In genomic region chr9:123556464-123557435, GRCh38 we compare ENCODE assay signal across 24 cellular contexts.
DNase-seq lines count a peak whose midpoint lies in the region; ATAC-seq, FAIRE-seq and TF ChIP-seq lines count a peak whose summit lies in the region.
"Had no signal": no experiment of that assay in that cellular context is flagged by ENCODE, and none has a peak within 500 bp of the region (broad histone marks: within the 10 kb centered on the region; RNA-seq: fewer than 3 reads in every experiment).

No MANE protein-coding gene starts in this region.

- ATAC-seq in HG03135 (IDR thresholded peaks at IDR 0.05; ENCODE audit: unreplicated experiment) = no peak
- ATAC-seq: effector memory CD8-positive, alpha-beta T cell; GM23338; mucosa of descending colon had no signal

- H3K27ac ChIP-seq in BLaER1 (peak overlapping the region; percentile 45; the same call in 1 of the 2 replicates), uterus (no peak overlapping the region)
- H3K27ac ChIP-seq: heart left ventricle, testis, VCaP had no signal

- H3K4me1 ChIP-seq in BLaER1 (peaks cover 27% of the 10 kb centered on the region), uterus (no peaks in the 10 kb centered on the region)
- H3K4me1 ChIP-seq: heart left ventricle, testis had no signal

- H3K9me3 ChIP-seq in BLaER1 (0 out of 2 replicates have a peak, but pooled peaks cover 3% of the 10 kb centered on the region), uterus (no peaks in the 10 kb centered on the region)
- H3K9me3 ChIP-seq: heart left ventricle, MG63, mucosa of descending colon, testis had no signal

- H3K4me2 ChIP-seq in BLaER1 = peak overlapping the region; percentile 76
- H3K4me2 ChIP-seq: GM23338 had no signal

- TF ChIP-seq POLR2A in uterus (IDR thresholded peaks at IDR 0.05) = no peak

- intact Hi-C loops in uterus (cut with DNase I; ENCODE audit: low total_unique reads) = no loop called here

- peak; percentile 47 for DNase-seq in ELR (ENCODE audit: low read depth)
- peak; percentile 51 for DNase-seq in RCC 7860 (ENCODE audit: low spot score)
- peak; percentile 14 for DNase-seq in fibroblast of mammary gland (ENCODE audit: low read depth)
- no peak for DNase-seq in NCI-H526 treated with DMSO at 0.1 percent for 48 hours (lab: John Stamatoyannopoulos, UW)
- DNase-seq in uterus = no peak
- DNase-seq: activated CD4-positive, alpha-beta T cell treated with anti-CD3 and anti-CD28 coated beads, Interleukin-2, amount 50 U/mL, for 48 hours; activated naive CD4-positive, alpha-beta T cell treated with anti-CD3 and anti-CD28 coated beads, Interleukin-2, amount 10 ng/mL, durations not matched to agents 7 days and 5 days; activated T-cell treated with anti-CD3 and anti-CD28 coated beads, Interleukin-2, amount 50 U/mL, for 1 hour; aorta; effector memory CD8-positive, alpha-beta T cell; heart left ventricle; left ventricle myocardium superior; MG63; mucosa of descending colon; NCI-H187 treated with DMSO at 0.1 percent for 48 hours; occipital lobe; SW 1271; testis had no signal

- H3K9ac ChIP-seq in BLaER1 = no peak overlapping the region

- H3K36me3 ChIP-seq in BLaER1 (peaks cover 26% of the 10 kb centered on the region), uterus (no peaks in the 10 kb centered on the region)

- FAIRE-seq in RCC 7860 (lab: Jason Lieb, UNC) = no peak
- FAIRE-seq: GM18507, HTR-8/SVneo had no signal

- no peak for TF ChIP-seq CTCF in fibroblast of mammary gland (conservative IDR thresholded peaks at IDR 0.05; ENCODE audit: control insufficient read depth, insufficient read depth, low read depth, low read length)
- no peak for TF ChIP-seq CTCF in uterus (IDR thresholded peaks at IDR 0.05)

- H3K4me3 ChIP-seq in BLaER1 (no peak overlapping the region), fibroblast of mammary gland (ENCODE audit: control insufficient read depth, low read depth, low read length) (no peak overlapping the region), uterus (no peak overlapping the region)
- H3K4me3 ChIP-seq: GM23338, heart left ventricle, MG63, mucosa of descending colon, testis had no signal

- H4K20me1 ChIP-seq in BLaER1 = no peaks in the 10 kb centered on the region

- H3K27me3 ChIP-seq in BLaER1 = no peaks in the 10 kb centered on the region
- no peaks in the 10 kb centered on the region for H3K27me3 ChIP-seq in uterus
- H3K27me3 ChIP-seq: heart left ventricle, MG63, testis had no signal

Comparison
In these comparisons a context has a peak if more than half of its experiments do, and no peak if none do; other contexts are left out.
1. DNase-seq: peak in ELR (single experiment), RCC 7860 (single experiment) and fibroblast of mammary gland (single experiment); none in NCI-H526 treated with DMSO at 0.1 percent for 48 hours (single experiment) and uterus (0 of 2).